In the genomic region with DNA sequence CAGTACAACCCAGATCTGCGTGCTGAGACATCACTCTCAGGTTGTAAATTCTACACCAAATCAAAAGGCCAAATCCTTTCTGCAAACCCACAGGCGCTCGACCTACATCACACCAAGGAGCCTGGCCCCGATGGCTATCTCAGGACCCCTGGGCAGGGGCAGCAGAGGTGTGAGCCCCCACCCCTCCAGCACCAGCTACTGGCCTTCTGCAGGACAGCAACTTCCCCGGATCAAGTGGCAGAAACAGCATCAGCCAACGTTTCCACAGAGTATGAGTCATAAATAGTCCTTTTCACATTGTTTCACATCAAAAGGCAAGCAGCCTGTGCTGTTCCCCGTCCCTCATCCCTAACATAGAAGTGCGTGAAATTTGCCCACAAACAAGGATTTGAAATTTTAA, we compare ENCODE assay signal across 21 cellular contexts.
DNase-seq lines count a peak whose midpoint lies in the region; ATAC-seq and TF ChIP-seq lines count a peak whose summit lies in the region.
"Had no signal": no experiment of that assay in that cellular context is flagged by ENCODE, and none has a peak within 500 bp of the region (broad histone marks: within the 10 kb centered on the region; RNA-seq: fewer than 3 reads in every experiment).

No MANE protein-coding gene starts in this region.

- H3K9ac ChIP-seq in neural progenitor cell, result no peak overlapping the region

- H3K36me3 Mint-ChIP-seq in endothelial cell (ENCODE audit: low read depth, unreplicated experiment) (no peaks in the 10 kb centered on the region), neural progenitor cell (no peaks in the 10 kb centered on the region), natural killer cell (no peaks in the 10 kb centered on the region)

- H3K9me3 Mint-ChIP-seq in endothelial cell (ENCODE audit: unreplicated experiment) (no peaks in the 10 kb centered on the region), neural progenitor cell (no peaks in the 10 kb centered on the region), natural killer cell (no peaks in the 10 kb centered on the region)
- H3K9me3 Mint-ChIP-seq: dendritic cell treated with granulocyte-macrophage colony-stimulating factor and Interleukin-4, amounts not matched to agents 40 ng/mL and 50 ng/mL, for 4 days; nephron progenitor cell had no signal

- no peak overlapping the region for H3K27ac Mint-ChIP-seq in endothelial cell (ENCODE audit: unreplicated experiment)
- H3K27ac Mint-ChIP-seq in neural progenitor cell, result peak overlapping the region; percentile 50
- H3K27ac Mint-ChIP-seq in natural killer cell, result no peak overlapping the region
- H3K27ac Mint-ChIP-seq: dendritic cell treated with granulocyte-macrophage colony-stimulating factor and Interleukin-4, amounts not matched to agents 40 ng/mL and 50 ng/mL, for 4 days; nephron progenitor cell had no signal

- H3K4me3 Mint-ChIP-seq in endothelial cell (ENCODE audit: unreplicated experiment), result no peak overlapping the region
- H3K4me3 Mint-ChIP-seq in neural progenitor cell, result peak overlapping the region; percentile 21
- no peak overlapping the region for H3K4me3 Mint-ChIP-seq in natural killer cell
- H3K4me3 Mint-ChIP-seq: dendritic cell treated with granulocyte-macrophage colony-stimulating factor and Interleukin-4, amounts not matched to agents 40 ng/mL and 50 ng/mL, for 4 days; nephron progenitor cell had no signal

- peaks cover 38% of the 10 kb centered on the region for H3K4me1 ChIP-seq in SJCRH30
- peaks cover 54% of the 10 kb centered on the region for H3K4me1 ChIP-seq in neural progenitor cell
- H3K4me1 ChIP-seq: upper lobe of right lung had no signal

- H3K4me1 Mint-ChIP-seq in endothelial cell (ENCODE audit: unreplicated experiment), result peaks cover 7% of the 10 kb centered on the region
- H3K4me1 Mint-ChIP-seq in neural progenitor cell, result peaks cover 71% of the 10 kb centered on the region
- H3K4me1 Mint-ChIP-seq in natural killer cell, result no peaks in the 10 kb centered on the region

- TF ChIP-seq CTCF in AG10803 (conservative IDR thresholded peaks at IDR 0.05; ENCODE audit: low read length) (peak; percentile 47), endothelial cell (IDR thresholded peaks at IDR 0.05; ENCODE audit: unreplicated experiment) (no peak), neural progenitor cell (IDR thresholded peaks at IDR 0.05) (no peak), natural killer cell (IDR thresholded peaks at IDR 0.05) (no peak)

- no peak overlapping the region for H2AFZ ChIP-seq in neural progenitor cell (replicated peaks)

- DNase-seq in AG10803 (ENCODE audit: low read depth), result peak; percentile 56
- peak; percentile 77 to 87 for DNase-seq in SJCRH30
- peak; percentile 15 for DNase-seq in endothelial cell (ENCODE audit: low spot score)
- no peak for DNase-seq in neural progenitor cell (ENCODE audit: low spot score)
- DNase-seq in natural killer cell, result no peak
- DNase-seq in NCI-H748 (lab: John Stamatoyannopoulos, UW; ENCODE audit: unreplicated experiment), result no peak
- DNase-seq: activated CD4-positive, alpha-beta T cell treated with anti-CD3 and anti-CD28 coated beads for 48 hours; activated CD8-positive, alpha-beta memory T cell treated with anti-CD3 and anti-CD28 coated beads, Interleukin-2, amount 50 U/mL, for 48 hours; activated naive CD4-positive, alpha-beta T cell; NCI-H1048; NCI-H2081; nephron progenitor cell; PC-3; stimulated activated naive CD4-positive, alpha-beta T cell; upper lobe of right lung had no signal

- peak overlapping the region; percentile 93 for H3K27ac ChIP-seq in SJCRH30
- H3K27ac ChIP-seq in neural progenitor cell, result no peak overlapping the region
- H3K27ac ChIP-seq: HL-60, SK-N-MC, upper lobe of right lung had no signal

- intact Hi-C loops in natural killer cell (cut with micrococcal nuclease), result no loop called here

- no peaks in the 10 kb centered on the region for H3F3A ChIP-seq in neural progenitor cell (ENCODE audit: low read depth)

- H3K4me2 ChIP-seq in neural progenitor cell, result no peak overlapping the region

- no peaks in the 10 kb centered on the region for H3K79me2 ChIP-seq in neural progenitor cell (ENCODE audit: low read depth)

- ATAC-seq in natural killer cell (no peak), GM19035 (IDR thresholded peaks at IDR 0.05; ENCODE audit: unreplicated experiment) (no peak), GM18907 (IDR thresholded peaks at IDR 0.05; ENCODE audit: unreplicated experiment) (no peak)
- ATAC-seq: K562, PC-3, upper lobe of right lung had no signal

- H3K27me3 Mint-ChIP-seq in endothelial cell (ENCODE audit: unreplicated experiment), result no peaks in the 10 kb centered on the region
- H3K27me3 Mint-ChIP-seq in neural progenitor cell (ENCODE audit: insufficient read depth, low read depth), result peaks cover 3% of the 10 kb centered on the region
- H3K27me3 Mint-ChIP-seq in natural killer cell (ENCODE audit: low read depth in 2 of 2), result peaks cover 11 to 49% of the 10 kb centered on the region in 2 donors

- H3K27me3 ChIP-seq in SJCRH30 (no peaks in the 10 kb centered on the region), neural progenitor cell (no peaks in the 10 kb centered on the region)

- H3K9me3 ChIP-seq in SJCRH30 (replicated peaks) (no peaks in the 10 kb centered on the region), neural progenitor cell (ENCODE audit: low read depth) (no peaks in the 10 kb centered on the region)
- H3K9me3 ChIP-seq: upper lobe of right lung had no signal

- no peaks in the 10 kb centered on the region for H4K20me1 ChIP-seq in neural progenitor cell (ENCODE audit: low read depth)

- H3K4me3 ChIP-seq in AG10803 (ENCODE audit: low read length) (no peak overlapping the region), SJCRH30 (peak overlapping the region; percentile 26), neural progenitor cell (no peak overlapping the region)
- H3K4me3 ChIP-seq: K562, SK-N-MC, upper lobe of right lung had no signal

- H3K36me3 ChIP-seq in SJCRH30 (no peaks in the 10 kb centered on the region), neural progenitor cell (no peaks in the 10 kb centered on the region)
- H3K36me3 ChIP-seq: upper lobe of right lung had no signal

Comparison
In these comparisons a context has a peak if more than half of its experiments do, and no peak if none do; other contexts are left out.
1. DNase-seq: peak in AG10803 (single experiment), SJCRH30 (2 of 2) and endothelial cell (single experiment); none in neural progenitor cell (single experiment), natural killer cell (single experiment) and NCI-H748 (single experiment).